In the genomic region with DNA sequence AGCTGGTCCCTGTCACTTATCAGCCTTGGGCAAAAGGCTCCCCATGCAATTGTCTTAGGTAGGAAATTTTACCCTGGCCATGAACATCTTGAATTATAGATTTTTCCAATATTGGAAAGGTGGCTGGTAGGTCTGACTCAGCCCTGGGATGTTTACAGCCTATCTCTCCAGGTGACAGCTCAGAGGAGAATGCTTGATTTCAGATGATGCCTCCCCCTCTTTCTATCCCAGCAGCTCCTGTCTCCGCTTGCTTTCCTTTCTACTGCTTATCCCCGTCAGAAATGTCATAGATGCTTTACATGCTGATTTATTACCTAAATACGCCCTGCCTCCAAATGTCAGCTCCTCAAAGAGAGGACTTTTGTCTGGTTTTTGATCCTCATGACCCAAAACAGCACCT, we compare ENCODE assay signal across 19 cellular contexts.
"Had no signal": no experiment of that assay in that cellular context is flagged by ENCODE, and none has a peak within 500 bp of the region (broad histone marks: within the 10 kb centered on the region; RNA-seq: fewer than 3 reads in every experiment).

No MANE protein-coding gene starts in this region.

- H3K9me3 Mint-ChIP-seq: activated naive CD8-positive, alpha-beta T cell treated with anti-CD3 and anti-CD28 coated beads for 36 hours; activated T-helper 17 cell treated with anti-CD3 and anti-CD28 coated beads, Interleukin-2, amount 50 U/mL, for 72 hours; brain; memory B cell; naive thymus-derived CD4-positive, alpha-beta T cell had no signal

- H3K27me3 ChIP-seq: pancreas, thyroid gland had no signal

- DNase-seq: activated CD4-positive, alpha-beta T cell treated with anti-CD3 and anti-CD28 coated beads, Interleukin-2, amount 50 U/mL, for 1 hour; activated naive CD4-positive, alpha-beta T cell; activated naive CD8-positive, alpha-beta T cell treated with anti-CD3 and anti-CD28 coated beads for 36 hours; activated T-cell treated with anti-CD3 and anti-CD28 coated beads for 4 hours; anterior cingulate cortex; effector CD4-positive, alpha-beta T cell; left ventricle myocardium superior; mucosa of descending colon; naive thymus-derived CD4-positive, alpha-beta T cell; stimulated activated naive CD4-positive, alpha-beta T cell treated with Interleukin-2 at 50 U/mL for 16 hours; thyroid gland had no signal

- H3K4me1 ChIP-seq: pancreas had no signal

- H3K27ac ChIP-seq: coronary artery, neutrophil, pancreas had no signal

- H3K9me3 ChIP-seq: mucosa of descending colon, neutrophil, pancreas, thyroid gland had no signal

- H3K36me3 Mint-ChIP-seq: brain had no signal

- H3K27ac Mint-ChIP-seq: brain, memory B cell had no signal

- H3K4me3 ChIP-seq: coronary artery, mucosa of descending colon, pancreas, thyroid gland had no signal

- ATAC-seq: activated T-helper 17 cell treated with anti-CD3 and anti-CD28 coated beads, Interleukin-2, amount 50 U/mL, for 72 hours; esophagus mucosa; left ventricle myocardium superior; mucosa of descending colon; naive thymus-derived CD4-positive, alpha-beta T cell; pancreas; sciatic nerve had no signal

- H3K4me3 Mint-ChIP-seq: activated naive CD8-positive, alpha-beta T cell treated with anti-CD3 and anti-CD28 coated beads for 36 hours; activated T-helper 17 cell treated with anti-CD3 and anti-CD28 coated beads, Interleukin-2, amount 50 U/mL, for 72 hours; brain; memory B cell had no signal

- H3K27me3 Mint-ChIP-seq: activated naive CD8-positive, alpha-beta T cell treated with anti-CD3 and anti-CD28 coated beads for 36 hours; activated T-helper 17 cell treated with anti-CD3 and anti-CD28 coated beads, Interleukin-2, amount 50 U/mL, for 72 hours; memory B cell; naive thymus-derived CD4-positive, alpha-beta T cell had no signal

- H3K36me3 ChIP-seq: neutrophil, pancreas had no signal
